ENCODE assay signal across 8 cellular contexts in genomic region chr20:41734506-41734945, GRCh38.
A peak's percentile ranks its signal among the peaks of the same experiment; 100 is the strongest.
DNase-seq lines count a peak whose midpoint lies in the region; ATAC-seq, FAIRE-seq and TF ChIP-seq lines count a peak whose summit lies in the region.

No MANE protein-coding gene starts in this region.

- peak; percentile 62 for ATAC-seq in naive thymus-derived CD4-positive, alpha-beta T cell
- ATAC-seq in GM18909 (IDR thresholded peaks at IDR 0.05; ENCODE audit: poor library complexity, unreplicated experiment) (no peak), HG02759 (IDR thresholded peaks at IDR 0.05; ENCODE audit: unreplicated experiment) (no peak)

- H3K27ac Mint-ChIP-seq in naive thymus-derived CD4-positive, alpha-beta T cell, result no peak overlapping the region

- H3K27me3 ChIP-seq in esophagus muscularis mucosa, result no peaks in the 10 kb centered on the region
- H3K27me3 ChIP-seq in naive thymus-derived CD4-positive, alpha-beta T cell (ENCODE audit: control insufficient read depth in 2 of 2, insufficient read depth in 2 of 2, low read length in 2 of 2), result no peaks in the 10 kb centered on the region

- H3K27ac ChIP-seq in esophagus muscularis mucosa (replicated peaks in 1 of 4), result no peak overlapping the region
- H3K27ac ChIP-seq in naive thymus-derived CD4-positive, alpha-beta T cell (ENCODE audit: low read depth, low read length), result no peak overlapping the region

- no peaks in the 10 kb centered on the region for H3K9me3 ChIP-seq in esophagus muscularis mucosa
- no peaks in the 10 kb centered on the region for H3K9me3 ChIP-seq in naive thymus-derived CD4-positive, alpha-beta T cell (ENCODE audit: control insufficient read depth in 2 of 3, low read length in 3 of 3)

- POLR2A ChIA-PET in naive thymus-derived CD4-positive, alpha-beta T cell (lab: Charles Lee), result no interaction called here

- FAIRE-seq in GM18507 (lab: Jason Lieb, UNC), result peak; percentile 71

- TF ChIP-seq CTCF in AG10803 (conservative IDR thresholded peaks at IDR 0.05; ENCODE audit: low read length), result peak; percentile 99
- TF ChIP-seq CTCF in esophagus muscularis mucosa (IDR thresholded peaks at IDR 0.05), result peak; percentile 57 to 93 (median 67)

- no peak overlapping the region for H3K4me3 Mint-ChIP-seq in naive thymus-derived CD4-positive, alpha-beta T cell

- no peaks in the 10 kb centered on the region for H3K27me3 Mint-ChIP-seq in naive thymus-derived CD4-positive, alpha-beta T cell

- H3K9me3 Mint-ChIP-seq in naive thymus-derived CD4-positive, alpha-beta T cell, result peaks cover 0 to 8% (median 2%) of the 10 kb centered on the region in 11 donors

- peaks cover 0 to 3% (median 0%) of the 10 kb centered on the region in 5 donors for H3K36me3 Mint-ChIP-seq in naive thymus-derived CD4-positive, alpha-beta T cell

- peak; percentile 35 for DNase-seq in AG10803 (ENCODE audit: low read depth)
- peak; percentile 25 for DNase-seq in GM18507 (ENCODE audit: extremely low spot score, insufficient read length, low read depth)
- DNase-seq in NCI-H2196 (lab: John Stamatoyannopoulos, UW; ENCODE audit: unreplicated experiment), result peak; percentile 62
- peak; percentile 16 for DNase-seq in activated CD4-positive, alpha-beta T cell treated with anti-CD3 and anti-CD28 coated beads, Interleukin-2, amount 50 U/mL, for 1 hour
- peak; percentile 82 for DNase-seq in esophagus muscularis mucosa (ENCODE audit: extremely low spot score)
- DNase-seq in naive thymus-derived CD4-positive, alpha-beta T cell, result peak in 5 of 9 donors; percentile 10 to 32 (median 27)

- 33% methylated on average over 5 of the region's 5 CpGs for WGBS in esophagus muscularis mucosa

- H3K4me3 ChIP-seq in AG10803 (ENCODE audit: low read length), result no peak overlapping the region
- no peak overlapping the region for H3K4me3 ChIP-seq in esophagus muscularis mucosa
- no peak overlapping the region for H3K4me3 ChIP-seq in naive thymus-derived CD4-positive, alpha-beta T cell (ENCODE audit: low read length)

- H3K36me3 ChIP-seq in esophagus muscularis mucosa, result no peaks in the 10 kb centered on the region
- H3K36me3 ChIP-seq in naive thymus-derived CD4-positive, alpha-beta T cell (ENCODE audit: control insufficient read depth in 2 of 3, insufficient read depth in 3 of 3, low read length in 3 of 3), result no peaks in the 10 kb centered on the region

- intact Hi-C loops in esophagus muscularis mucosa (cut with DNase I), result no loop called here
- intact Hi-C loops in naive thymus-derived CD4-positive, alpha-beta T cell (cut with micrococcal nuclease), result no loop called here

- no peak for TF ChIP-seq EP300 in esophagus muscularis mucosa (IDR thresholded peaks at IDR 0.05)

- H3K4me1 ChIP-seq in esophagus muscularis mucosa, result peaks cover 0 to 5% (median 0%) of the 10 kb centered on the region in 4 donors
- no peaks in the 10 kb centered on the region for H3K4me1 ChIP-seq in naive thymus-derived CD4-positive, alpha-beta T cell (ENCODE audit: control insufficient read depth in 2 of 2, insufficient read depth in 2 of 2, low read length in 2 of 2)

- CTCF ChIA-PET in naive thymus-derived CD4-positive, alpha-beta T cell (lab: Charles Lee), result no interaction called here

- TF ChIP-seq POLR2A in esophagus muscularis mucosa (IDR thresholded peaks at IDR 0.05; ENCODE audit: low read depth), result no peak

- no peaks in the 10 kb centered on the region for H3K4me1 Mint-ChIP-seq in naive thymus-derived CD4-positive, alpha-beta T cell

Comparison
In these comparisons a context has a peak if more than half of its experiments do, and no peak if none do; other contexts are left out.
1. DNase-seq: peak in every context shown above with its lines; median percentile 82 in esophagus muscularis mucosa; 62 in NCI-H2196; 35 in AG10803; 27 in naive thymus-derived CD4-positive, alpha-beta T cell; 25 in GM18507; 16 in activated CD4-positive, alpha-beta T cell treated with anti-CD3 and anti-CD28 coated beads, Interleukin-2, amount 50 U/mL, for 1 hour.